Comparison of ENCODE assay signal across 8 cellular contexts in the genomic region with DNA sequence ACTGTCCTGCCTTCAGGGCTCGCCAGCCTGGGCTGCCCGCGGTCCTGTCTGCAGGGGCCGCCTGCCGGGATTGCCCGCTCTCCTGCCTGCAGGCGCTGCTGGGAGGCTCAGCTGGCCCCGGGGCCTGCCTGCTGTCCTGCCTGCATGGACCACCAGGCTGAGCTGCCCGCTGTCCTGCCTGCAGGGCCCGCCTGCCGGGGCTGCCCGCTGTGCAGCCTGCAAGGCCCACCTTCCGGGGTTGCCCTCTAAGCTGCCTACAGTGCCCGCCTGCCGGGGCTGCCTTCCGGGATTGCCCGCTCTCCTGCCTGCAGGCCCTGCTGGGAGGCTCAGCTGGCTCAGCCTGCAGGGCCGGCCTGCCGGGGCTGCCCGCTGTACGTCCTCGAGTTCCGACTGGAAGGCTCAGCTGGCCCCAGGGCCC.
DNase-seq lines count a peak whose midpoint lies in the region; ATAC-seq and TF ChIP-seq lines count a peak whose summit lies in the region.

No MANE protein-coding gene starts in this region.

- POLR2A ChIA-PET in activated CD4-positive, alpha-beta T cell treated with anti-CD3 and anti-CD28 coated beads for 36 hours (lab: Charles Lee): interaction anchor here (2.0 kb wide), 1 partner anchor 190 kb away, joined by 8 read pairs; a partner anchor contains a TSS

- H3K4me1 ChIP-seq in uterus: no peaks in the 10 kb centered on the region
- no peaks in the 10 kb centered on the region for H3K4me1 ChIP-seq in BE2C

- no peaks in the 10 kb centered on the region for H3K27me3 ChIP-seq in uterus
- no peaks in the 10 kb centered on the region for H3K27me3 ChIP-seq in BE2C

- H3K27me3 Mint-ChIP-seq in activated CD4-positive, alpha-beta T cell treated with anti-CD3 and anti-CD28 coated beads for 36 hours: no peaks in the 10 kb centered on the region
- H3K27me3 Mint-ChIP-seq in glutamatergic neuron (ENCODE audit: unreplicated experiment): peaks cover 7% of the 10 kb centered on the region

- no peak overlapping the region for H3K27ac ChIP-seq in uterus

- peaks cover 23% of the 10 kb centered on the region for H3K9me3 Mint-ChIP-seq in activated CD4-positive, alpha-beta T cell treated with anti-CD3 and anti-CD28 coated beads for 36 hours (ENCODE audit: low read depth)
- peaks cover 17% of the 10 kb centered on the region for H3K9me3 Mint-ChIP-seq in glutamatergic neuron (ENCODE audit: unreplicated experiment)

- peaks cover 22% of the 10 kb centered on the region for H3K36me3 Mint-ChIP-seq in activated CD4-positive, alpha-beta T cell treated with anti-CD3 and anti-CD28 coated beads for 36 hours (ENCODE audit: low read depth)
- H3K36me3 Mint-ChIP-seq in glutamatergic neuron (ENCODE audit: unreplicated experiment): peaks cover 22% of the 10 kb centered on the region

- TF ChIP-seq CTCF in fibroblast of pulmonary artery (IDR thresholded peaks at IDR 0.05; ENCODE audit: low read length, missing control alignments) (no peak), glutamatergic neuron (IDR thresholded peaks at IDR 0.05; ENCODE audit: partially characterized antibody, unreplicated experiment) (no peak), uterus (IDR thresholded peaks at IDR 0.05) (no peak), BE2C (IDR thresholded peaks at IDR 0.05; ENCODE audit: low read depth, low read length) (no peak)

- ATAC-seq in activated CD4-positive, alpha-beta T cell treated with anti-CD3 and anti-CD28 coated beads for 36 hours: peak; percentile 74

- H3K27ac Mint-ChIP-seq in activated CD4-positive, alpha-beta T cell treated with anti-CD3 and anti-CD28 coated beads for 36 hours: peak overlapping the region; percentile 55
- no peak overlapping the region for H3K27ac Mint-ChIP-seq in glutamatergic neuron (ENCODE audit: unreplicated experiment)

- peak; percentile 55 for DNase-seq in NCI-H1436 (lab: John Stamatoyannopoulos, UW)
- DNase-seq in NCI-H1436 treated with DMSO at 0.1 percent for 48 hours (lab: John Stamatoyannopoulos, UW): no peak
- DNase-seq in activated CD4-positive, alpha-beta T cell treated with anti-CD3 and anti-CD28 coated beads for 36 hours: peak; percentile 88
- DNase-seq in fibroblast of pulmonary artery (ENCODE audit: low read depth): peak; percentile 68
- DNase-seq in stimulated activated CD4-positive, alpha-beta T cell treated with anti-CD3 and anti-CD28 coated beads, TNF-alpha, amount 100 ng/mL, for 24 hours (ENCODE audit: low read depth in 3 of 3): peak; percentile 7 to 57 (median 35)
- no peak for DNase-seq in glutamatergic neuron
- no peak for DNase-seq in uterus
- DNase-seq in BE2C: no peak

- peak overlapping the region; percentile 80 for H3K4me3 Mint-ChIP-seq in activated CD4-positive, alpha-beta T cell treated with anti-CD3 and anti-CD28 coated beads for 36 hours
- H3K4me3 Mint-ChIP-seq in glutamatergic neuron (ENCODE audit: unreplicated experiment): no peak overlapping the region

- intact Hi-C loops in activated CD4-positive, alpha-beta T cell treated with anti-CD3 and anti-CD28 coated beads for 36 hours (cut with DNase I, micrococcal nuclease): loop anchor here (1.0 to 2.0 kb wide), 4 partner anchors 110 to 833 kb away; a partner anchor contains a TSS
- intact Hi-C loops in uterus (cut with DNase I; ENCODE audit: low total_unique reads): no loop called here

- no peaks in the 10 kb centered on the region for H3K9me3 ChIP-seq in uterus
- no peaks in the 10 kb centered on the region for H3K9me3 ChIP-seq in BE2C

- CTCF ChIA-PET in activated CD4-positive, alpha-beta T cell treated with anti-CD3 and anti-CD28 coated beads for 36 hours (lab: Charles Lee): interaction anchor here (0.9 to 1.6 kb wide), 6 partner anchors 9 to 336 kb away, joined by 3 to 6 read pairs (median 4); no protein-coding TSS in a partner anchor

- H3K4me3 ChIP-seq in fibroblast of pulmonary artery (replicated peaks; ENCODE audit: low read depth, low read length) (peak overlapping the region; percentile 70), uterus (peak overlapping the region in 1 of 2 donors; percentile 26), BE2C (ENCODE audit: low read depth, low read length) (no peak overlapping the region)

- peaks cover 12% of the 10 kb centered on the region for H3K4me1 Mint-ChIP-seq in activated CD4-positive, alpha-beta T cell treated with anti-CD3 and anti-CD28 coated beads for 36 hours
- H3K4me1 Mint-ChIP-seq in glutamatergic neuron (ENCODE audit: low read depth, unreplicated experiment): no peaks in the 10 kb centered on the region

- no peak for TF ChIP-seq POLR2A in uterus (IDR thresholded peaks at IDR 0.05)

- H3K36me3 ChIP-seq in uterus (no peaks in the 10 kb centered on the region), BE2C (no peaks in the 10 kb centered on the region)

Comparison
In these comparisons a context has a peak if more than half of its experiments do, and no peak if none do; other contexts are left out.
1. DNase-seq: peak in NCI-H1436 (single experiment), activated CD4-positive, alpha-beta T cell treated with anti-CD3 and anti-CD28 coated beads for 36 hours (single experiment), fibroblast of pulmonary artery (single experiment) and stimulated activated CD4-positive, alpha-beta T cell treated with anti-CD3 and anti-CD28 coated beads, TNF-alpha, amount 100 ng/mL, for 24 hours (3 of 3); none in NCI-H1436 treated with DMSO at 0.1 percent for 48 hours (single experiment), glutamatergic neuron (single experiment), uterus (0 of 2) and BE2C (single experiment).